Comparison of ENCODE assay signal across 8 cellular contexts in genomic region chr20:62792940-62793756, GRCh38. TPM values are rescaled to one million over a fixed set of nuclear protein-coding genes. Genes with fewer than 3 reads are reported as not detected.
DNase-seq lines count a peak whose midpoint lies in the region; ATAC-seq and TF ChIP-seq lines count a peak whose summit lies in the region.

No MANE protein-coding gene starts in this region.

- peak overlapping the region; percentile 64; the same call in 1 of the 2 replicates for H3K9ac ChIP-seq in Karpas-422 (ENCODE audit: low read length)
- peak overlapping the region; percentile 76 to 77 for H3K9ac ChIP-seq in colonic mucosa (ENCODE audit: low read depth in 2 of 2, low read length in 2 of 2)
- no peak overlapping the region for H3K9ac ChIP-seq in trophoblast cell (ENCODE audit: low read length)

- no peaks in the 10 kb centered on the region for H4K20me1 ChIP-seq in Karpas-422 (ENCODE audit: insufficient read depth, low read depth, low read length)

- no peak overlapping the region for H3K4ac ChIP-seq in trophoblast cell (ENCODE audit: low read depth, low read length)

- H3K4me2 ChIP-seq in Karpas-422 (ENCODE audit: low read depth, low read length, poor library complexity, severe bottlenecking) = peak overlapping the region; percentile 65
- H3K4me2 ChIP-seq in trophoblast cell (ENCODE audit: low read length) = no peak overlapping the region

- peak overlapping the region; percentile 91 to 96 (median 95) for H3K27ac Mint-ChIP-seq in CD4-positive, CD25-positive, alpha-beta regulatory T cell

- peaks cover 4% of the 10 kb centered on the region for H3K36me3 Mint-ChIP-seq in CD4-positive, CD25-positive, alpha-beta regulatory T cell

- no peak overlapping the region for H3K23ac ChIP-seq in trophoblast cell (ENCODE audit: low read length)

- H4K91ac ChIP-seq in trophoblast cell (ENCODE audit: low read depth, low read length) = peak overlapping the region; percentile 22

- H3K4me1 ChIP-seq in CD4-positive, CD25-positive, alpha-beta regulatory T cell (ENCODE audit: control insufficient read depth, insufficient read depth, low read length, poor library complexity, severe bottlenecking) = peaks cover 46% of the 10 kb centered on the region
- H3K4me1 ChIP-seq in Karpas-422 (ENCODE audit: low read length) (peaks cover 36% of the 10 kb centered on the region), colonic mucosa (peaks cover 15% of the 10 kb centered on the region), trophoblast cell (ENCODE audit: control insufficient read depth in 1 of 2, insufficient read depth in 2 of 2, low read length in 2 of 2) (peaks cover 19 to 34% of the 10 kb centered on the region in 2 experiments)

- no peaks in the 10 kb centered on the region for H3K9me3 ChIP-seq in CD4-positive, CD25-positive, alpha-beta regulatory T cell (ENCODE audit: control insufficient read depth in 2 of 2, low read length in 2 of 2)
- H3K9me3 ChIP-seq in Karpas-422 (ENCODE audit: low read length) = no peaks in the 10 kb centered on the region
- H3K9me3 ChIP-seq in colonic mucosa = no peaks in the 10 kb centered on the region
- peaks cover 3% of the 10 kb centered on the region for H3K9me3 ChIP-seq in trophoblast cell (ENCODE audit: insufficient read depth, low read depth, low read length)

- peaks cover 27% of the 10 kb centered on the region for H3K27me3 Mint-ChIP-seq in CD4-positive, CD25-positive, alpha-beta regulatory T cell

- no peak for ATAC-seq in CD4-positive, CD25-positive, alpha-beta regulatory T cell (ENCODE audit: low read depth in 2 of 2)
- no peak for ATAC-seq in HG03280 (IDR thresholded peaks at IDR 0.05; ENCODE audit: unreplicated experiment)

- WGBS in trophoblast cell (ENCODE audit: extremely low coverage, insufficient coverage, insufficient read length) = no CpG with 5 or more reads among the region's 22 CpGs

- no peak overlapping the region for H4K12ac ChIP-seq in trophoblast cell (ENCODE audit: low read depth, low read length)

- peak overlapping the region; percentile 70 for H2BK120ac ChIP-seq in trophoblast cell (ENCODE audit: insufficient read depth, low read length, poor library complexity)

- peak overlapping the region; percentile 56 for H4K8ac ChIP-seq in trophoblast cell (ENCODE audit: low read depth, low read length)

- DNase-seq in CD4-positive, CD25-positive, alpha-beta regulatory T cell = no peak
- peak; percentile 42 for DNase-seq in Karpas-422
- no peak for DNase-seq in colonic mucosa
- no peak for DNase-seq in trophoblast cell
- no peak for DNase-seq in GM20000 (ENCODE audit: low spot score)
- no peak for DNase-seq in cerebellar cortex (ENCODE audit: low spot score)
- DNase-seq in activated CD8-positive, alpha-beta memory T cell treated with anti-CD3 and anti-CD28 coated beads for 24 hours = no peak

- 0 out of 2 replicates have a peak, but pooled peaks cover 5% of the 10 kb centered on the region for H3K79me2 ChIP-seq in Karpas-422 (ENCODE audit: low read length)
- H3K79me2 ChIP-seq in trophoblast cell (ENCODE audit: control insufficient read depth, insufficient read depth, low read length, poor library complexity) = peaks cover 5% of the 10 kb centered on the region

- peaks cover 22% of the 10 kb centered on the region for H3K79me1 ChIP-seq in trophoblast cell (ENCODE audit: low read length)

- H3K4me3 Mint-ChIP-seq in CD4-positive, CD25-positive, alpha-beta regulatory T cell = peak overlapping the region; percentile 89 to 94 (median 92)

- H2BK5ac ChIP-seq in trophoblast cell (ENCODE audit: low read depth, low read length, poor library complexity) = no peak overlapping the region

- peaks cover 0 to 50% (median 23%) of the 10 kb centered on the region in 4 donors for H3K4me1 Mint-ChIP-seq in CD4-positive, CD25-positive, alpha-beta regulatory T cell

- H3K27ac ChIP-seq in CD4-positive, CD25-positive, alpha-beta regulatory T cell (ENCODE audit: insufficient read depth, low read length, poor library complexity, severe bottlenecking) = peak overlapping the region; percentile 89
- H3K27ac ChIP-seq in Karpas-422 (ENCODE audit: low read length) (no peak overlapping the region), colonic mucosa (peak overlapping the region; percentile 83), trophoblast cell (ENCODE audit: low read depth, low read length) (no peak overlapping the region)

- no peaks in the 10 kb centered on the region for H3K9me3 Mint-ChIP-seq in CD4-positive, CD25-positive, alpha-beta regulatory T cell

- TF ChIP-seq CTCF in colonic mucosa (IDR thresholded peaks at IDR 0.05) (no peak), GM20000 (IDR thresholded peaks at IDR 0.05; ENCODE audit: extremely low read depth, missing control alignments) (no peak)

- no peaks in the 10 kb centered on the region for H3K36me3 ChIP-seq in CD4-positive, CD25-positive, alpha-beta regulatory T cell (ENCODE audit: control insufficient read depth, insufficient read depth, low read length)
- H3K36me3 ChIP-seq in Karpas-422 (ENCODE audit: insufficient read depth, low read length) (no peaks in the 10 kb centered on the region; the same call in 1 of the 2 replicates), colonic mucosa (no peaks in the 10 kb centered on the region), trophoblast cell (ENCODE audit: control insufficient read depth in 1 of 2, insufficient read depth in 2 of 2, low read length in 2 of 2) (peaks cover 4 to 6% of the 10 kb centered on the region in 2 experiments)

- H3K9me2 ChIP-seq in Karpas-422 (replicated peaks; ENCODE audit: insufficient read depth, low read length) = no peaks in the 10 kb centered on the region

- no peaks in the 10 kb centered on the region for H3K27me3 ChIP-seq in CD4-positive, CD25-positive, alpha-beta regulatory T cell (ENCODE audit: control insufficient read depth, insufficient read depth, low read length)
- H3K27me3 ChIP-seq in Karpas-422 (ENCODE audit: low read length) (no peaks in the 10 kb centered on the region), colonic mucosa (no peaks in the 10 kb centered on the region), trophoblast cell (ENCODE audit: insufficient read depth, low read length) (no peaks in the 10 kb centered on the region)

- H2BK12ac ChIP-seq in trophoblast cell (ENCODE audit: low read length) = peak overlapping the region; percentile 95

- peak overlapping the region; percentile 22 for H3K18ac ChIP-seq in trophoblast cell (ENCODE audit: low read length)

- intact Hi-C loops in colonic mucosa (cut with DNase I) = no loop called here

- H2AFZ ChIP-seq in Karpas-422 (ENCODE audit: low read length) = no peak overlapping the region
- peak overlapping the region; percentile 23 for H2AFZ ChIP-seq in trophoblast cell (ENCODE audit: insufficient read depth, low read length, poor library complexity)

- peak overlapping the region; percentile 70 for H3K14ac ChIP-seq in trophoblast cell (ENCODE audit: low read length)

- H2AK5ac ChIP-seq in trophoblast cell (ENCODE audit: low read length) = peak overlapping the region; percentile 92

- H3K4me3 ChIP-seq in CD4-positive, CD25-positive, alpha-beta regulatory T cell (ENCODE audit: low read depth, low read length) = peak overlapping the region; percentile 51
- no peak overlapping the region; the same call in 1 of the 2 replicates for H3K4me3 ChIP-seq in Karpas-422 (ENCODE audit: low read length)
- H3K4me3 ChIP-seq in colonic mucosa = peak overlapping the region; percentile 14
- no peak overlapping the region for H3K4me3 ChIP-seq in trophoblast cell (ENCODE audit: low read depth, low read length)

RNA-seq across cellular contexts. Expression of gene MRGBP, which starts 3.1 kb away (rescaled TPM):
- total RNA-seq in CD4-positive, CD25-positive, alpha-beta regulatory T cell = 7.0 TPM
- 10 to 100 TPM in 2 of 4 donors, 1 to 10 TPM in 2; 7.9 to 11.5 (median 10.0) TPM for polyA plus RNA-seq in CD4-positive, CD25-positive, alpha-beta regulatory T cell
- 17.9 and 31.9 TPM in 2 replicates for total RNA-seq in Karpas-422 (2014; rRNA removed; shearing (Covaris generic); ENCODE audit: low replicate concordance)
- 10 to 100 TPM; 11.0 to 12.0 TPM for total RNA-seq in colonic mucosa
- polyA plus RNA-seq in trophoblast cell (2013) = 13.3 and 13.7 TPM in 2 replicates

RNA-seq across cellular contexts. Expression of gene OGFR, which starts 11.5 kb away (rescaled TPM):
- total RNA-seq in CD4-positive, CD25-positive, alpha-beta regulatory T cell = 61.1 TPM
- 10 to 100 TPM; 41.5 to 46.9 (median 42.0) TPM for polyA plus RNA-seq in CD4-positive, CD25-positive, alpha-beta regulatory T cell
- total RNA-seq in Karpas-422 (2014; rRNA removed; shearing (Covaris generic); ENCODE audit: low replicate concordance) = 23.8 and 99.0 TPM in 2 replicates
- total RNA-seq in colonic mucosa = 10 to 100 TPM; 36.3 to 36.8 TPM
- 31.8 and 32.7 TPM in 2 replicates for polyA plus RNA-seq in trophoblast cell (2013)

RNA-seq across cellular contexts. Expression of gene COL9A3, which starts 23.7 kb away (rescaled TPM):
- total RNA-seq in CD4-positive, CD25-positive, alpha-beta regulatory T cell = not detected
- not detected for polyA plus RNA-seq in CD4-positive, CD25-positive, alpha-beta regulatory T cell
- 41.2 and 87.5 TPM in 2 replicates for total RNA-seq in Karpas-422 (2014; rRNA removed; shearing (Covaris generic); ENCODE audit: low replicate concordance)
- total RNA-seq in colonic mucosa = 1 to 10 TPM; 2.7 to 3.6 TPM
- polyA plus RNA-seq in trophoblast cell (2013) = 243 and 264 TPM in 2 replicates

Comparison
In these comparisons a context has a peak if more than half of its experiments do, and no peak if none do; other contexts are left out.
1. H3K27ac ChIP-seq: peak in CD4-positive, CD25-positive, alpha-beta regulatory T cell (single experiment) and colonic mucosa (single experiment); none in Karpas-422 (single experiment) and trophoblast cell (single experiment).
2. H3K4me3 ChIP-seq: peak in CD4-positive, CD25-positive, alpha-beta regulatory T cell (single experiment) and colonic mucosa (single experiment); none in Karpas-422 (single experiment) and trophoblast cell (single experiment).